Comparison of ENCODE assay signal across 7 cellular contexts in genomic region chr2:74440005-74440377, GRCh38. TPM values are rescaled to one million over a fixed set of nuclear protein-coding genes. Genes with fewer than 3 reads are reported as not detected.
DNase-seq lines count a peak whose midpoint lies in the region; ATAC-seq and TF ChIP-seq lines count a peak whose summit lies in the region.

No MANE protein-coding gene starts in this region.

- no peak overlapping the region for H3K4me3 Mint-ChIP-seq in T-helper 17 cell

- no peak for TF ChIP-seq CTCF in gastrocnemius medialis (IDR thresholded peaks at IDR 0.05 in 4 of 5, conservative IDR thresholded peaks at IDR 0.05 in 1 of 5)

- H3K9me3 ChIP-seq in gastrocnemius medialis, result no peaks in the 10 kb centered on the region
- H3K9me3 ChIP-seq in T-helper 17 cell (ENCODE audit: control insufficient read depth, low read length, poor library complexity, severe bottlenecking), result no peaks in the 10 kb centered on the region

- peaks cover 53% of the 10 kb centered on the region for H3K27me3 Mint-ChIP-seq in T-helper 17 cell

- in situ Hi-C loops in gastrocnemius medialis (cut with MboI; ENCODE audit: low sequenced_read_pairs in 4 of 4), result no loop called here

- TF ChIP-seq POLR2A in gastrocnemius medialis (IDR thresholded peaks at IDR 0.05), result no peak

- ATAC-seq in HG02973 (IDR thresholded peaks at IDR 0.05; ENCODE audit: unreplicated experiment) (peak; percentile 4), gastrocnemius medialis (peak; percentile 67 to 70), GM21526 (IDR thresholded peaks at IDR 0.05; ENCODE audit: low FRiP score, unreplicated experiment) (no peak), T-helper 17 cell (no peak)

- peak overlapping the region; percentile 99 for H3K27ac ChIP-seq in angular gyrus (ENCODE audit: low read depth, low read length)
- peak overlapping the region; percentile 68 to 85 (median 73) for H3K27ac ChIP-seq in gastrocnemius medialis

- H3K36me3 ChIP-seq in gastrocnemius medialis, result no peaks in the 10 kb centered on the region

- peaks cover 9% of the 10 kb centered on the region for H3K4me1 Mint-ChIP-seq in T-helper 17 cell

- peak overlapping the region; percentile 55 to 65 (median 58) for H3K4me3 ChIP-seq in gastrocnemius medialis

- peak in 46 of 51 donors; percentile 14 to 93 (median 82) for DNase-seq in hypothalamus (lab: John Stamatoyannopoulos, UW)
- DNase-seq in gastrocnemius medialis, result peak in 1 of 2 donors; percentile 49
- no peak for DNase-seq in T-helper 17 cell
- no peak for DNase-seq in stimulated activated naive CD4-positive, alpha-beta T cell (lab: John Stamatoyannopoulos, UW)

- peaks cover 9% of the 10 kb centered on the region for H3K36me3 Mint-ChIP-seq in T-helper 17 cell (ENCODE audit: low read depth)

- intact Hi-C loops in gastrocnemius medialis (cut with DNase I; ENCODE audit: low total_unique reads), result no loop called here

- H3K4me1 ChIP-seq in gastrocnemius medialis, result peaks cover 20 to 30% of the 10 kb centered on the region in 2 donors

- peaks cover 6 to 32% (median 7%) of the 10 kb centered on the region in 3 donors for H3K27me3 ChIP-seq in gastrocnemius medialis

- H3K27ac Mint-ChIP-seq in T-helper 17 cell, result no peak overlapping the region

RNA-seq across cellular contexts. Expression of gene RTKN, which starts 1.7 kb away (rescaled TPM):
- total RNA-seq in gastrocnemius medialis (10 to 100 TPM in 1 of 4 donors, 1 to 10 TPM in 3; 2.2 to 17.6 (median 5.9) TPM), T-helper 17 cell (under 1 TPM; 0.37 to 0.57 TPM)

RNA-seq across cellular contexts. Expression of gene INO80B, which starts 14.9 kb away (rescaled TPM):
- total RNA-seq in gastrocnemius medialis (10 to 100 TPM; 14.5 to 51.9 (median 41.1) TPM), T-helper 17 cell (10 to 100 TPM; 35.1 to 45.2 TPM)

RNA-seq across cellular contexts. Expression of gene WBP1, which starts 18.2 kb away (rescaled TPM):
- total RNA-seq in gastrocnemius medialis (10 to 100 TPM; 10.7 to 17.5 (median 16.5) TPM), T-helper 17 cell (10 to 100 TPM; 61.7 to 64.2 TPM)

RNA-seq across cellular contexts. Expression of gene WDR54, which starts 18.5 kb away (rescaled TPM):
- total RNA-seq in gastrocnemius medialis (1 to 10 TPM in 2 of 4 donors, under 1 TPM in 2; 0.51 to 2.1 (median 1.4) TPM), T-helper 17 cell (10 to 100 TPM; 33.6 to 42.8 TPM)

RNA-seq across cellular contexts. Expression of gene C2orf81, which starts 18.6 kb away (rescaled TPM):
- total RNA-seq in gastrocnemius medialis (under 1 TPM in 1 of 4 donors, not detected in 3; 0.24 TPM), T-helper 17 cell (1 to 10 TPM; 2.9 to 3.3 TPM)

Comparison
In these comparisons a context has a peak if more than half of its experiments do, and no peak if none do; other contexts are left out.
1. ATAC-seq: peak in HG02973 (single experiment) and gastrocnemius medialis (2 of 2); none in GM21526 (single experiment) and T-helper 17 cell (single experiment).
2. DNase-seq: peak in hypothalamus (46 of 51); none in T-helper 17 cell (0 of 3) and stimulated activated naive CD4-positive, alpha-beta T cell (0 of 6).